ENCODE assay signal across 30 cellular contexts in genomic region chr1:119220980-119221379, GRCh38.
DNase-seq lines count a peak whose midpoint lies in the region; ATAC-seq and TF ChIP-seq lines count a peak whose summit lies in the region.
"Had no signal": no experiment of that assay in that cellular context is flagged by ENCODE, and none has a peak within 500 bp of the region (broad histone marks: within the 10 kb centered on the region; RNA-seq: fewer than 3 reads in every experiment).

No MANE protein-coding gene starts in this region.

- no peak for TF ChIP-seq CTCF in astrocyte of the spinal cord (IDR thresholded peaks at IDR 0.05; ENCODE audit: low read depth, low read length)
- TF ChIP-seq CTCF in natural killer cell (IDR thresholded peaks at IDR 0.05), result no peak
- no peak for TF ChIP-seq CTCF in right atrium auricular region (IDR thresholded peaks at IDR 0.05)

- H3K4me1 ChIP-seq in GM23248 (ENCODE audit: insufficient read depth) (peaks cover 13% of the 10 kb centered on the region), right atrium auricular region (no peaks in the 10 kb centered on the region)
- H3K4me1 ChIP-seq: ascending aorta; BLaER1 treated with 17β-estradiol and CSF1 and Interleukin-3, amounts not matched to agents 10 nM and 100 nM; Caco-2; left lung; pancreas had no signal

- H3K9me3 ChIP-seq in GM23248 (ENCODE audit: low read depth), result no peaks in the 10 kb centered on the region
- no peaks in the 10 kb centered on the region for H3K9me3 ChIP-seq in right atrium auricular region
- H3K9me3 ChIP-seq: ascending aorta; BLaER1 treated with 17β-estradiol and CSF1 and Interleukin-3, amounts not matched to agents 10 nM and 100 nM; Caco-2; gastrocnemius medialis; left lung; pancreas; sigmoid colon had no signal

- H3K79me2 ChIP-seq in GM23248 (ENCODE audit: insufficient read depth), result no peaks in the 10 kb centered on the region
- H3K79me2 ChIP-seq: hepatocyte had no signal

- H3K27ac ChIP-seq in GM23248 (0 out of 2 replicates have a peak overlapping the region, but pooled peaks have one; percentile 15), right atrium auricular region (no peak overlapping the region)
- H3K27ac ChIP-seq: ascending aorta; BLaER1 treated with 17β-estradiol and CSF1 and Interleukin-3, amounts not matched to agents 10 nM and 100 nM; gastrocnemius medialis; hepatocyte; left lung; pancreas; sigmoid colon had no signal

- H2AFZ ChIP-seq in GM23248, result no peak overlapping the region
- H2AFZ ChIP-seq: hepatocyte had no signal

- H3K27me3 Mint-ChIP-seq in natural killer cell (ENCODE audit: low read depth in 2 of 2), result no peaks in the 10 kb centered on the region
- H3K27me3 Mint-ChIP-seq: activated CD4-positive, alpha-beta memory T cell treated with anti-CD3 and anti-CD28 coated beads for 36 hours had no signal

- H3K27ac Mint-ChIP-seq in natural killer cell, result no peak overlapping the region
- H3K27ac Mint-ChIP-seq: activated CD4-positive, alpha-beta memory T cell treated with anti-CD3 and anti-CD28 coated beads for 36 hours; activated naive CD4-positive, alpha-beta T cell treated with anti-CD3 and anti-CD28 coated beads, Interleukin-2, amount 50 U/mL, for 72 hours; activated T-helper 2 cell treated with anti-CD3 and anti-CD28 coated beads, Interferon-gamma antibody, Interleukin-2, Interleukin-4, amounts not matched to agents 10 μg/mL and 5 μg/mL and 100 μg/mL, durations not matched to agents 14 hours and 24 hours and 36 hours; nephron had no signal

- DNase-seq in AG08395 (ENCODE audit: low spot score) (peak; percentile 36), GM23248 (peak; percentile 73), astrocyte of the spinal cord (ENCODE audit: low read depth, low spot score) (peak; percentile 48), iris pigment epithelial cell (ENCODE audit: low read depth) (peak; percentile 67), natural killer cell (no peak), middle frontal gyrus (ENCODE audit: extremely low spot score, low spot score) (no peak), right atrium auricular region (ENCODE audit: low spot score) (no peak)
- DNase-seq: activated CD4-positive, alpha-beta memory T cell treated with anti-CD3 and anti-CD28 coated beads for 36 hours; activated CD4-positive, CD25-positive, alpha-beta regulatory T cell; Caco-2; cerebellar nuclear complex; DND-41; gastrocnemius medialis; KG1; left lung; midbrain; NCI-H510A; NK-92 treated with Interleukin-12 subunit alpha and Interleukin-12 subunit beta, amount 100 ng/mL, for 24 hours; pancreas; SHP77 treated with DMSO at 0.1 percent for 48 hours; sigmoid colon; T1000; trophoblast cell had no signal

- H3K36me3 ChIP-seq in GM23248 (ENCODE audit: low read depth) (no peaks in the 10 kb centered on the region), right atrium auricular region (no peaks in the 10 kb centered on the region)
- H3K36me3 ChIP-seq: ascending aorta; BLaER1 treated with 17β-estradiol and CSF1 and Interleukin-3, amounts not matched to agents 10 nM and 100 nM; gastrocnemius medialis; left lung; pancreas; sigmoid colon had no signal

- no peaks in the 10 kb centered on the region for H3K9me2 ChIP-seq in GM23248 (ENCODE audit: insufficient read depth)

- in situ Hi-C loops in GM23248 (cut with MboI), result no loop called here
- in situ Hi-C loops in astrocyte of the spinal cord (cut with HindIII; ENCODE audit: low sequenced_read_pairs), result no loop called here

- H4K20me1 ChIP-seq in GM23248 (ENCODE audit: insufficient read depth), result no peaks in the 10 kb centered on the region
- H4K20me1 ChIP-seq: BLaER1 treated with 17β-estradiol and CSF1 and Interleukin-3, amounts not matched to agents 10 nM and 100 nM had no signal

- H3K4me1 Mint-ChIP-seq in natural killer cell, result no peaks in the 10 kb centered on the region

- H3K4me3 ChIP-seq in GM23248 (no peak overlapping the region), astrocyte of the spinal cord (ENCODE audit: low read depth, low read length) (no peak overlapping the region), right atrium auricular region (no peak overlapping the region)
- H3K4me3 ChIP-seq: ascending aorta; BLaER1 treated with 17β-estradiol and CSF1 and Interleukin-3, amounts not matched to agents 10 nM and 100 nM; gastrocnemius medialis; hepatocyte; left lung; pancreas; sigmoid colon had no signal

- H3F3A ChIP-seq in GM23248 (ENCODE audit: insufficient read depth), result 0 out of 2 replicates have a peak, but pooled peaks cover 6% of the 10 kb centered on the region

- H3K27me3 ChIP-seq in GM23248 (replicated peaks; ENCODE audit: insufficient read depth), result no peaks in the 10 kb centered on the region
- no peaks in the 10 kb centered on the region for H3K27me3 ChIP-seq in right atrium auricular region
- H3K27me3 ChIP-seq: ascending aorta; BLaER1 treated with 17β-estradiol and CSF1 and Interleukin-3, amounts not matched to agents 10 nM and 100 nM; gastrocnemius medialis; hepatocyte; left lung; pancreas; sigmoid colon had no signal

- no peak overlapping the region for H3K4me2 ChIP-seq in GM23248 (ENCODE audit: unreplicated experiment)
- H3K4me2 ChIP-seq: hepatocyte had no signal

- intact Hi-C loops in natural killer cell (cut with micrococcal nuclease), result no loop called here

- no peaks in the 10 kb centered on the region for H3K36me3 Mint-ChIP-seq in natural killer cell

- no peak for ATAC-seq in natural killer cell
- ATAC-seq in GM21825 (IDR thresholded peaks at IDR 0.05; ENCODE audit: unreplicated experiment), result no peak
- ATAC-seq: activated naive CD4-positive, alpha-beta T cell treated with anti-CD3 and anti-CD28 coated beads, Interleukin-2, amount 50 U/mL, for 72 hours; gastrocnemius medialis; left lung; pancreas had no signal

- peaks cover 3 to 4% of the 10 kb centered on the region in 2 donors for H3K9me3 Mint-ChIP-seq in natural killer cell
- H3K9me3 Mint-ChIP-seq: activated CD4-positive, alpha-beta memory T cell treated with anti-CD3 and anti-CD28 coated beads for 36 hours; activated naive CD4-positive, alpha-beta T cell treated with anti-CD3 and anti-CD28 coated beads, Interleukin-2, amount 50 U/mL, for 72 hours; activated T-helper 2 cell treated with anti-CD3 and anti-CD28 coated beads, Interferon-gamma antibody, Interleukin-2, Interleukin-4, amounts not matched to agents 10 μg/mL and 5 μg/mL and 100 μg/mL, durations not matched to agents 14 hours and 24 hours and 36 hours; nephron had no signal

- no peak overlapping the region for H3K9ac ChIP-seq in GM23248
- H3K9ac ChIP-seq: BLaER1 treated with 17β-estradiol and CSF1 and Interleukin-3, amounts not matched to agents 10 nM and 100 nM had no signal

- no peak overlapping the region for H3K4me3 Mint-ChIP-seq in natural killer cell
- H3K4me3 Mint-ChIP-seq: activated CD4-positive, alpha-beta memory T cell treated with anti-CD3 and anti-CD28 coated beads for 36 hours; nephron had no signal

Comparison
In these comparisons a context has a peak if more than half of its experiments do, and no peak if none do; other contexts are left out.
1. DNase-seq: peak in AG08395 (single experiment), GM23248 (single experiment), astrocyte of the spinal cord (single experiment) and iris pigment epithelial cell (single experiment); none in natural killer cell (single experiment), middle frontal gyrus (single experiment) and right atrium auricular region (single experiment).